Comparison of ENCODE assay signal across 1 cellular context in genomic region chr17:18974407-18975149, GRCh38.
TF ChIP-seq lines count a peak whose summit lies in the region.

No MANE protein-coding gene starts in this region.

TF ChIP-seq in HepG2, 621 proteins besides CTCF, POLR2A, EP300 and RAD21:
- TF ChIP-seq ZNF143 (CRISPR knock-in tag; IDR thresholded peaks at IDR 0.05) = no peak
- peak; percentile 19 for TF ChIP-seq AGO2 (optimal IDR thresholded peaks at IDR 0.05; ENCODE audit: low read depth, low read length)
